In genomic region chr1:119531606-119532323, GRCh38 we compare ENCODE assay signal across 24 cellular contexts. TPM values are rescaled to one million over a fixed set of nuclear protein-coding genes. Genes with fewer than 3 reads are reported as not detected.
"Had no signal": no experiment of that assay in that cellular context is flagged by ENCODE, and none has a peak within 500 bp of the region (broad histone marks: within the 10 kb centered on the region; RNA-seq: fewer than 3 reads in every experiment).

No MANE protein-coding gene starts in this region.

- H3K4me1 Mint-ChIP-seq: activated B cell treated with CpG ODN at 0.5 μM for 24 hours; neural crest cell; stimulated activated naive CD8-positive, alpha-beta T cell treated with anti-CD3 and anti-CD28 coated beads, Interleukin-15, amount 100 ng/mL, for 72 hours; T-helper 17 cell had no signal

- H3K27ac ChIP-seq: brain microvascular endothelial cell, gastroesophageal sphincter, heart right ventricle, prostate gland, spleen, thoracic aorta had no signal

- H3K27ac Mint-ChIP-seq: activated B cell treated with CpG ODN at 0.5 μM for 24 hours; activated CD8-positive, alpha-beta T cell treated with anti-CD3 and anti-CD28 coated beads, Interleukin-2, amount 10 ng/mL, durations not matched to agents 7 days and 5 days; activated naive CD4-positive, alpha-beta T cell treated with anti-CD3 and anti-CD28 coated beads, Interleukin-2, amount 50 U/mL, for 72 hours; activated T-cell treated with anti-CD3 and anti-CD28 coated beads, Interleukin-2, amount 50 U/mL, for 72 hours; dendritic cell treated with granulocyte-macrophage colony-stimulating factor and Interleukin-4, amounts not matched to agents 40 ng/mL and 50 ng/mL, for 4 days; effector memory CD8-positive, alpha-beta T cell; stimulated activated naive CD8-positive, alpha-beta T cell treated with anti-CD3 and anti-CD28 coated beads, Interleukin-15, amount 100 ng/mL, for 72 hours; T-helper 17 cell had no signal

- H3K27me3 ChIP-seq: brain microvascular endothelial cell, gastroesophageal sphincter, heart right ventricle, spleen had no signal

- H3K27me3 Mint-ChIP-seq: activated B cell treated with CpG ODN at 0.5 μM for 24 hours; stimulated activated naive CD8-positive, alpha-beta T cell treated with anti-CD3 and anti-CD28 coated beads, Interleukin-15, amount 100 ng/mL, for 72 hours; T-helper 17 cell had no signal

- H3K36me3 Mint-ChIP-seq: activated naive CD4-positive, alpha-beta T cell treated with anti-CD3 and anti-CD28 coated beads, Interleukin-2, amount 50 U/mL, for 72 hours had no signal

- FAIRE-seq: TTC549 had no signal

- H3K4me3 Mint-ChIP-seq: activated B cell treated with CpG ODN at 0.5 μM for 24 hours; activated CD8-positive, alpha-beta T cell treated with anti-CD3 and anti-CD28 coated beads, Interleukin-2, amount 10 ng/mL, durations not matched to agents 7 days and 5 days; activated T-cell treated with anti-CD3 and anti-CD28 coated beads, Interleukin-2, amount 50 U/mL, for 72 hours; dendritic cell treated with granulocyte-macrophage colony-stimulating factor and Interleukin-4, amounts not matched to agents 40 ng/mL and 50 ng/mL, for 4 days; effector memory CD8-positive, alpha-beta T cell; neural crest cell; stimulated activated naive CD8-positive, alpha-beta T cell treated with anti-CD3 and anti-CD28 coated beads, Interleukin-15, amount 100 ng/mL, for 72 hours; T-helper 17 cell had no signal

- H3K9me3 ChIP-seq: prostate gland had no signal

- DNase-seq: activated B cell treated with CpG ODN at 0.5 μM for 24 hours; activated CD4-positive, alpha-beta T cell treated with anti-CD3 and anti-CD28 coated beads for 48 hours; activated CD8-positive, alpha-beta memory T cell treated with anti-CD3 and anti-CD28 coated beads, Interleukin-2, amount 50 U/mL, for 4 hours; activated CD8-positive, alpha-beta T cell treated with anti-CD3 and anti-CD28 coated beads, Interleukin-2, amount 10 ng/mL, durations not matched to agents 7 days and 5 days; activated gamma-delta T cell; activated T-cell treated with anti-CD3 and anti-CD28 coated beads, Interleukin-2, amount 50 U/mL, for 72 hours; amniotic stem cell; brain microvascular endothelial cell; effector memory CD8-positive, alpha-beta T cell; heart right ventricle; right cardiac atrium; spleen; stimulated activated naive CD8-positive, alpha-beta T cell treated with anti-CD3 and anti-CD28 coated beads, Interleukin-15, amount 100 ng/mL, for 72 hours; T-helper 17 cell had no signal

- H3K9me3 Mint-ChIP-seq: neural crest cell had no signal

- H3K4me3 ChIP-seq: gastroesophageal sphincter, heart right ventricle, prostate gland, spleen, thoracic aorta had no signal

- H3K36me3 ChIP-seq: brain microvascular endothelial cell, gastroesophageal sphincter, heart right ventricle, prostate gland, spleen, thoracic aorta had no signal

- H3K4me1 ChIP-seq: gastroesophageal sphincter, heart right ventricle, prostate gland, spleen had no signal

RNA-seq across cellular contexts. Expression of gene HSD3B1, which starts 24.8 kb away (rescaled TPM):
- total RNA-seq: activated B cell treated with CpG ODN at 0.5 μM for 24 hours; activated CD8-positive, alpha-beta T cell treated with anti-CD3 and anti-CD28 coated beads, Interleukin-2, amount 10 ng/mL, durations not matched to agents 7 days and 5 days; activated naive CD4-positive, alpha-beta T cell treated with anti-CD3 and anti-CD28 coated beads, Interleukin-2, amount 50 U/mL, for 72 hours; activated T-cell treated with anti-CD3 and anti-CD28 coated beads, Interleukin-2, amount 50 U/mL, for 72 hours; gastroesophageal sphincter; heart right ventricle; lung microvascular endothelial cell; neural crest cell; osteoblast; prostate gland; right cardiac atrium; spleen; T-helper 17 cell; thoracic aorta; urinary bladder had no signal
- polyA plus RNA-seq: heart right ventricle, right cardiac atrium, spleen, urinary bladder had no signal
